In the genomic region with DNA sequence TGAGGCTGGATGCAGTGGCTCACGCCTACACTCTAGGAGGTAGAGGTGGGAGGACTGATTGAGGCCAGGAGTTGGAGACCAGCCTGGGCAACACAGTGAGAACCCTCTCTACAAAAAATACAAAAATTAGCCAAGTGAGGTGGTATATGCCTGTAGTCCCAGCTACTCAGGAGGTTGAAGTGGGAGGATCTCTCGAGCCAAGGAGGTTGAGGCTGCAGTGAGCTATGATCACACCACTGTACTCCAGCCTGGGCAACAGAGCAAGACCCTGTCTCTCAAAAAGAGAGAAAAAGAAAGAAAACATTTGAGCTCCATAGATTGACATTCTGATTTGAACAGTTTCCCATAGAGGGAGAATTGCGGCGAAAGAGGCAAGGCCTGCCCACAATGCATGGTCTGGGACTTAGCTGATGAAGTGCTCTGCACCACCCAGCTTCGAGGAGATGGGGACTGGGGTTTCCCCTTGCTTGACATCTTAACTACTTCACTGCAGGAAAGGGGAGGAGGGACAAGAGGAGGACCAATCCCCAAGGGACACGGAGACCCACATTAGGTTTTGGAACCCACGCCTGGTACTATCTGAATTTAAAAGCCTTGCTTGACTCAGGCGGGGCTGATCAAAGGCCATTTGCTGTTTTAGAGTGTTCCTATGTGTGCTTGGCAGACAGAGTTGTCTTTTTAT, we compare ENCODE assay signal across 1 cellular context.
TF ChIP-seq lines count a peak whose summit lies in the region.

No MANE protein-coding gene starts in this region.

TF ChIP-seq in HEK293, 187 proteins besides CTCF, POLR2A, EP300 and RAD21:
- TF ChIP-seq ZNF2 (tag by site-specific recombination; IDR thresholded peaks at IDR 0.05) (no peak), ZFHX2 (tag by site-specific recombination; conservative IDR thresholded peaks at IDR 0.05) (peak; percentile 34), MZF1 (tag by site-specific recombination; IDR thresholded peaks at IDR 0.05; ENCODE audit: borderline replicate concordance) (no peak), EGR2 (tag by site-specific recombination; IDR thresholded peaks at IDR 0.05; ENCODE audit: low read depth) (0 out of 2 replicates have a peak, but pooled peaks have one; percentile 10), ZNF121 (tag by site-specific recombination; IDR thresholded peaks at IDR 0.05) (peak; percentile 82), ZNF621 (tag by site-specific recombination; IDR thresholded peaks at IDR 0.05) (no peak)
- TF ChIP-seq, protein P1, sequence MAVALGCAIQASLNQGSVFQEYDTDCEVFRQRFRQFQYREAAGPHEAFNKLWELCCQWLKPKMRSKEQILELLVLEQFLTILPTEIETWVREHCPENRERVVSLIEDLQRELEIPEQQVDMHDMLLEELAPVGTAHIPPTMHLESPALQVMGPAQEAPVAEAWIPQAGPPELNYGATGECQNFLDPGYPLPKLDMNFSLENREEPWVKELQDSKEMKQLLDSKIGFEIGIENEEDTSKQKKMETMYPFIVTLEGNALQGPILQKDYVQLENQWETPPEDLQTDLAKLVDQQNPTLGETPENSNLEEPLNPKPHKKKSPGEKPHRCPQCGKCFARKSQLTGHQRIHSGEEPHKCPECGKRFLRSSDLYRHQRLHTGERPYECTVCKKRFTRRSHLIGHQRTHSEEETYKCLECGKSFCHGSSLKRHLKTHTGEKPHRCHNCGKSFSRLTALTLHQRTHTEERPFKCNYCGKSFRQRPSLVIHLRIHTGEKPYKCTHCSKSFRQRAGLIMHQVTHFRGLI (tag by site-specific recombination; IDR thresholded peaks at IDR 0.05): peak; percentile 57; the same call in 1 of the 2 replicates
- TF ChIP-seq, protein P2, sequence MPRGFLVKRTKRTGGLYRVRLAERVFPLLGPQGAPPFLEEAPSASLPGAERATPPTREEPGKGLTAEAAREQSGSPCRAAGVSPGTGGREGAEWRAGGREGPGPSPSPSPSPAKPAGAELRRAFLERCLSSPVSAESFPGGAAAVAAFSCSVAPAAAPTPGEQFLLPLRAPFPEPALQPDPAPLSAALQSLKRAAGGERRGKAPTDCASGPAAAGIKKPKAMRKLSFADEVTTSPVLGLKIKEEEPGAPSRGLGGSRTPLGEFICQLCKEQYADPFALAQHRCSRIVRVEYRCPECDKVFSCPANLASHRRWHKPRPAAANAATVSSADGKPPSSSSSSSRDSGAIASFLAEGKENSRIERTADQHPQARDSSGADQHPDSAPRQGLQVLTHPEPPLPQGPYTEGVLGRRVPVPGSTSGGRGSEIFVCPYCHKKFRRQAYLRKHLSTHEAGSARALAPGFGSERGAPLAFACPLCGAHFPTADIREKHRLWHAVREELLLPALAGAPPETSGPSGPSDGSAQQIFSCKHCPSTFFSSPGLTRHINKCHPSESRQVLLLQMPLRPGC (tag by site-specific recombination; IDR thresholded peaks at IDR 0.05): no peak
- TF ChIP-seq, protein P3, sequence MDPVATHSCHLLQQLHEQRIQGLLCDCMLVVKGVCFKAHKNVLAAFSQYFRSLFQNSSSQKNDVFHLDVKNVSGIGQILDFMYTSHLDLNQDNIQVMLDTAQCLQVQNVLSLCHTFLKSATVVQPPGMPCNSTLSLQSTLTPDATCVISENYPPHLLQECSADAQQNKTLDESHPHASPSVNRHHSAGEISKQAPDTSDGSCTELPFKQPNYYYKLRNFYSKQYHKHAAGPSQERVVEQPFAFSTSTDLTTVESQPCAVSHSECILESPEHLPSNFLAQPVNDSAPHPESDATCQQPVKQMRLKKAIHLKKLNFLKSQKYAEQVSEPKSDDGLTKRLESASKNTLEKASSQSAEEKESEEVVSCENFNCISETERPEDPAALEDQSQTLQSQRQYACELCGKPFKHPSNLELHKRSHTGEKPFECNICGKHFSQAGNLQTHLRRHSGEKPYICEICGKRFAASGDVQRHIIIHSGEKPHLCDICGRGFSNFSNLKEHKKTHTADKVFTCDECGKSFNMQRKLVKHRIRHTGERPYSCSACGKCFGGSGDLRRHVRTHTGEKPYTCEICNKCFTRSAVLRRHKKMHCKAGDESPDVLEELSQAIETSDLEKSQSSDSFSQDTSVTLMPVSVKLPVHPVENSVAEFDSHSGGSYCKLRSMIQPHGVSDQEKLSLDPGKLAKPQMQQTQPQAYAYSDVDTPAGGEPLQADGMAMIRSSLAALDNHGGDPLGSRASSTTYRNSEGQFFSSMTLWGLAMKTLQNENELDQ (tag by site-specific recombination; IDR thresholded peaks at IDR 0.05; ENCODE audit: low read depth): no peak
